In genomic region chr21:29072873-29073221, GRCh38 we compare ENCODE assay signal across 7 cellular contexts. TPM values are rescaled to one million over a fixed set of nuclear protein-coding genes. Genes with fewer than 3 reads are reported as not detected.
A peak's percentile ranks its signal among the peaks of the same experiment; 100 is the strongest.
DNase-seq lines count a peak whose midpoint lies in the region; ATAC-seq, FAIRE-seq and TF ChIP-seq lines count a peak whose summit lies in the region.

No MANE protein-coding gene starts in this region.

- DNase-seq in IMR-90 (peak; percentile 38), GM12878 (ENCODE audit: low read depth, low spot score) (no peak), left colon (no peak), tibial nerve (ENCODE audit: low spot score in 2 of 2) (no peak), amygdala (lab: John Stamatoyannopoulos, UW) (no peak)

- no peak for TF ChIP-seq CTCF in IMR-90 (conservative IDR thresholded peaks at IDR 0.05; ENCODE audit: low read depth, low read length)
- TF ChIP-seq CTCF in GM12878 (IDR thresholded peaks at IDR 0.05 in 2 of 3, conservative IDR thresholded peaks at IDR 0.05 in 1 of 3; ENCODE audit: control insufficient read depth in 2 of 3, extremely low read depth in 1 of 3, insufficient read depth in 1 of 3, low read depth in 3 of 3, low read length in 3 of 3), result no peak
- TF ChIP-seq CTCF in tibial nerve (IDR thresholded peaks at IDR 0.05), result no peak

- peak overlapping the region; percentile 35 to 86 for H4K8ac ChIP-seq in IMR-90 (ENCODE audit: low read depth in 2 of 2, low read length in 2 of 2)

- POLR2A ChIA-PET in IMR-90 (lab: Charles Lee; ENCODE audit: unreplicated experiment), result no interaction called here
- POLR2A ChIA-PET in GM12878 (lab: Charles Lee), result interaction anchor here (1.0 to 8.7 kb wide), 7 partner anchors 8 to 229 kb away, joined by 3 to 68 read pairs (median 8); partner anchors contain the start of genes LTN1, RWDD2B and USP16

- H3K23ac ChIP-seq in IMR-90 (ENCODE audit: low read depth, low read length), result peak overlapping the region; percentile 82

- no peak overlapping the region for H2BK20ac ChIP-seq in IMR-90 (ENCODE audit: low read depth, low read length)

- peak overlapping the region; percentile 54 for H3K56ac ChIP-seq in IMR-90 (ENCODE audit: extremely low read depth, insufficient read depth, low read length)

- H3K4me3 ChIP-seq in IMR-90 (ENCODE audit: insufficient read depth, low read depth, low read length) (peak overlapping the region; percentile 74), GM12878 (peak overlapping the region; percentile 91), tibial nerve (peak overlapping the region; percentile 78 to 92 (median 86))

- no peaks in the 10 kb centered on the region for H3K9me3 ChIP-seq in IMR-90 (ENCODE audit: control insufficient read depth, insufficient read depth, low read length)
- H3K9me3 ChIP-seq in GM12878 (replicated peaks; ENCODE audit: control insufficient read depth, insufficient read depth, low read length), result peaks cover 2% of the 10 kb centered on the region; the same call in 1 of the 3 replicates
- no peaks in the 10 kb centered on the region for H3K9me3 ChIP-seq in tibial nerve

- H4K20me1 ChIP-seq in IMR-90 (ENCODE audit: insufficient read depth, low read length), result peaks cover 27% of the 10 kb centered on the region
- peaks cover 6% of the 10 kb centered on the region; the same call in 1 of the 2 replicates for H4K20me1 ChIP-seq in GM12878 (ENCODE audit: control insufficient read depth, insufficient read depth)

- in situ Hi-C loops in IMR-90 (cut with MboI; ENCODE audit: low sequenced_read_pairs) (no loop called here), GM12878 (cut with MboI) (no loop called here)

- ATAC-seq in GM18498 (IDR thresholded peaks at IDR 0.05; ENCODE audit: unreplicated experiment), result peak; percentile 0
- ATAC-seq in IMR-90 (ENCODE audit: low read depth), result no peak; the same call in 1 of the 2 replicates
- ATAC-seq in GM12878, result peak; percentile 1
- ATAC-seq in left colon, result peak; percentile 21
- no peak for ATAC-seq in HG03571 (IDR thresholded peaks at IDR 0.05; ENCODE audit: unreplicated experiment)

- TF ChIP-seq EP300 in GM12878 (IDR thresholded peaks at IDR 0.05; ENCODE audit: borderline replicate concordance in 1 of 2, control insufficient read depth in 1 of 2, low read depth in 2 of 2, low read length in 2 of 2), result no peak
- no peak for TF ChIP-seq EP300 in tibial nerve (IDR thresholded peaks at IDR 0.05)

- peak overlapping the region; percentile 85 for H3K14ac ChIP-seq in IMR-90 (replicated peaks; ENCODE audit: low read depth, low read length)

- H2BK5ac ChIP-seq in IMR-90 (ENCODE audit: low read depth, low read length, poor library complexity, severe bottlenecking), result peak overlapping the region; percentile 73

- H3K27me3 ChIP-seq in IMR-90 (ENCODE audit: control insufficient read depth, insufficient read depth, low read length), result no peaks in the 10 kb centered on the region
- H3K27me3 ChIP-seq in GM12878 (replicated peaks in 1 of 2; ENCODE audit: control insufficient read depth in 2 of 2, insufficient read depth in 2 of 2, low read length in 1 of 2), result no peaks in the 10 kb centered on the region
- no peaks in the 10 kb centered on the region for H3K27me3 ChIP-seq in tibial nerve

- peak overlapping the region; percentile 84 for H2AK5ac ChIP-seq in IMR-90 (ENCODE audit: low read depth, low read length)

- H3K4me1 ChIP-seq in IMR-90 (ENCODE audit: control insufficient read depth, insufficient read depth, low read length) (peaks cover 9% of the 10 kb centered on the region), GM12878 (ENCODE audit: control insufficient read depth, insufficient read depth, low read length) (no peaks in the 10 kb centered on the region), tibial nerve (peaks cover 0 to 40% (median 21%) of the 10 kb centered on the region in 4 donors)

- peak overlapping the region; percentile 95 for H2AK9ac ChIP-seq in IMR-90 (replicated peaks; ENCODE audit: low read depth, low read length, poor library complexity)

- no peak overlapping the region for H2BK120ac ChIP-seq in IMR-90 (ENCODE audit: low read depth, low read length)

- H3K27ac ChIP-seq in IMR-90 (ENCODE audit: insufficient read depth, low read length) (peak overlapping the region; percentile 86), GM12878 (ENCODE audit: control insufficient read depth, insufficient read depth) (peak overlapping the region; percentile 98), tibial nerve (peak overlapping the region; percentile 70 to 95 (median 90))

- BruUV-seq in IMR-90 (replicated peaks; lab: Mats Ljungman, UMichigan), result no TSS peak
- BruUV-seq in GM12878 (replicated peaks; lab: Mats Ljungman, UMichigan), result no TSS peak

- no peaks in the 10 kb centered on the region; the same call in 1 of the 2 replicates for H3K36me3 ChIP-seq in IMR-90 (ENCODE audit: control insufficient read depth, insufficient read depth, low read length)
- H3K36me3 ChIP-seq in GM12878 (ENCODE audit: control insufficient read depth in 2 of 2, insufficient read depth in 2 of 2, low read length in 1 of 2), result peaks cover 0 to 3% of the 10 kb centered on the region in 2 experiments; a peak in 1 of 4 replicates
- peaks cover 0 to 12% (median 0%) of the 10 kb centered on the region in 3 donors for H3K36me3 ChIP-seq in tibial nerve

- peak overlapping the region; percentile 81; the same call in 1 of the 2 replicates for H4K91ac ChIP-seq in IMR-90 (ENCODE audit: insufficient read depth, low read depth, low read length)

- WGBS in IMR-90 (ENCODE audit: extremely low coverage in 2 of 2, insufficient read length in 1 of 2), 2 experiments, result 0% methylated on average over 12 of the region's 13 CpGs; no CpG with 5 or more reads in 1 of the 2 experiments
- 1% methylated on average over 13 of the region's 13 CpGs for WGBS in GM12878 (ENCODE audit: insufficient coverage, insufficient replicate concordance, low lambda C conversion rate, missing lambda C conversion rate)
- 0 to 1% methylated on average over 13 of the region's 13 CpGs for WGBS in tibial nerve, 2 donors

- H3K18ac ChIP-seq in IMR-90 (ENCODE audit: low read depth, low read length), result peak overlapping the region; percentile 2; the same call in 1 of the 2 replicates

- no peak overlapping the region for H2BK15ac ChIP-seq in IMR-90 (ENCODE audit: low read depth, low read length)

- peak overlapping the region; percentile 13 for H4K5ac ChIP-seq in IMR-90 (ENCODE audit: low read depth, low read length)

- H3K4ac ChIP-seq in IMR-90 (ENCODE audit: low read depth, low read length), result peak overlapping the region; percentile 72

- peaks cover 7% of the 10 kb centered on the region; the same call in 1 of the 2 replicates for H3K9me1 ChIP-seq in IMR-90 (ENCODE audit: insufficient read depth, low read length)

- peaks cover 0 to 14% of the 10 kb centered on the region in 2 experiments; a peak in 2 of 4 replicates for H3K79me1 ChIP-seq in IMR-90 (ENCODE audit: low read depth in 1 of 2, low read length in 2 of 2)

- dilution Hi-C loops in IMR-90 (cut with HindIII; ENCODE audit: low sequenced_read_pairs, unreplicated experiment), result no loop called here

- H2AFZ ChIP-seq in IMR-90 (replicated peaks; ENCODE audit: low read length, poor library complexity) (peak overlapping the region; percentile 94), GM12878 (ENCODE audit: control insufficient read depth, low read depth, low read length) (no peak overlapping the region; the same call in 1 of the 2 replicates)

- peaks cover 52% of the 10 kb centered on the region for H3K79me2 ChIP-seq in GM12878 (ENCODE audit: control insufficient read depth, insufficient read depth, low read length)

- intact Hi-C loops in IMR-90 (cut with micrococcal nuclease) (no loop called here), GM12878 (cut with micrococcal nuclease; ENCODE audit: unreplicated experiment) (loop anchor here (5.0 kb wide), 1 partner anchor 51 kb away; the partner anchor contains the start of gene USP16), left colon (cut with DNase I, micrococcal nuclease) (no loop called here)

- FAIRE-seq in GM12878 (lab: Jason Lieb, UNC), result no peak

- CTCF ChIA-PET in IMR-90 (lab: Yijun Ruan, JAX) (interaction anchor here (1.2 kb wide), 1 partner anchor 304 kb away, joined by 3 read pairs; no protein-coding TSS in a partner anchor), GM12878 (lab: Yijun Ruan, JAX) (interaction anchor here (0.6 to 1.5 kb wide), 3 partner anchors 10 to 299 kb away, joined by 3 to 5 read pairs (median 3); partner anchors contain the start of gene RWDD2B)

- SMC1A ChIA-PET in GM12878 (lab: Charles Lee; ENCODE audit: uncharacterized antibody, unreplicated experiment), result interaction anchor here (0.9 to 3.5 kb wide), 13 partner anchors 10 to 228 kb away, joined by 3 to 16 read pairs (median 5); partner anchors contain the start of genes LTN1, RWDD2B and USP16

- RAD21 ChIA-PET in GM12878 (lab: Charles Lee; ENCODE audit: unreplicated experiment), result interaction anchor here (1.0 to 3.9 kb wide), 4 partner anchors 14 to 246 kb away, joined by 3 to 22 read pairs (median 3); partner anchors contain the start of gene BACH1

- TF ChIP-seq RAD21 in IMR-90 (IDR thresholded peaks at IDR 0.05; ENCODE audit: low read length) (no peak), GM12878 (IDR thresholded peaks at IDR 0.05; ENCODE audit: insufficient read depth, low read depth, low read length) (no peak)

- TF ChIP-seq POLR2A in IMR-90 (IDR thresholded peaks at IDR 0.05; ENCODE audit: low read depth, low read length) (no peak), GM12878 (IDR thresholded peaks at IDR 0.05; ENCODE audit: low read depth, low read length) (no peak), tibial nerve (IDR thresholded peaks at IDR 0.05) (no peak)

- H3K9ac ChIP-seq in IMR-90 (ENCODE audit: low read depth, low read length) (peak overlapping the region; percentile 91), GM12878 (ENCODE audit: control insufficient read depth, insufficient read depth, low read length) (peak overlapping the region; percentile 99)

- peak overlapping the region; percentile 94 for H3K4me2 ChIP-seq in IMR-90 (ENCODE audit: low read depth, low read length)
- peak overlapping the region; percentile 51 for H3K4me2 ChIP-seq in GM12878 (ENCODE audit: control insufficient read depth, insufficient read depth)

RNA-seq across cellular contexts. Expression of gene CCT8, which starts 0.6 kb away (rescaled TPM):
- total RNA-seq in IMR-90 (2012; rRNA removed) (192 and 286 TPM in 2 replicates), GM12878 (2014; rRNA removed) (321 and 373 TPM in 2 replicates), GM12878 (2014; rRNA removed; fragmentation: Illumina TruSeq; extraction: Trizol) (454 and 466 TPM in 2 replicates), GM12878 (2021) (343 and 351 TPM in 2 replicates), left colon (10 to 100 TPM; 79.6 to 86.4 TPM), tibial nerve (10 to 100 TPM; 49.6 to 90.0 (median 63.5) TPM)
- polyA plus RNA-seq in IMR-90 (2012; rRNA removed) (147 and 172 TPM in 2 replicates), GM12878 (2011; rRNA removed) (402 and 618 TPM in 2 replicates), GM12878 (2014; fragmentation: Illumina TruSeq; extraction: Trizol) (476 and 541 TPM in 2 replicates), GM12878 (2014; fragmentation: Nextera tagmentation; extraction: Ambion mirVana) (100 to 1,000 TPM; 510 to 696 TPM), GM12878 (2014; rRNA removed) (293 and 348 TPM in 2 replicates), GM12878 (2016; fragmentation: Nextera tagmentation; extraction: Ambion mirVana) (100 to 1,000 TPM; 515 TPM)
- 19.9 and 42.9 TPM in 2 replicates for polyA plus RNA-seq in IMR-90 (2012; cell fraction: cytosol; rRNA removed)
- polyA plus RNA-seq in IMR-90 (2012; cell fraction: nucleus; rRNA removed; ENCODE audit: low replicate concordance), result 9.3 and 70.2 TPM in 2 replicates
- 130 and 142 TPM in 2 replicates for total RNA-seq in GM12878 (2013; cell fraction: nucleolus; rRNA removed)
- polyA plus RNA-seq in GM12878 (2011; ENCODE audit: low read depth), result 233 TPM
- 184 and 218 TPM in 2 replicates for polyA plus RNA-seq in GM12878 (2011; cell fraction: cytosol; rRNA removed)
- 162 and 191 TPM in 2 replicates for polyA plus RNA-seq in GM12878 (2011; cell fraction: nucleus; rRNA removed)
- polyA plus RNA-seq in GM12878 (2012), result 301 and 379 TPM in 2 replicates
- polyA minus RNA-seq in GM12878 (2011; rRNA and poly(A)+ RNA removed), result 267 and 316 TPM in 2 replicates
- polyA minus RNA-seq in GM12878 (2011; cell fraction: cytosol; rRNA and poly(A)+ RNA removed), result 119 and 142 TPM in 2 replicates
- polyA minus RNA-seq in GM12878 (2011; cell fraction: nucleus; rRNA and poly(A)+ RNA removed), result 56.3 and 75.4 TPM in 2 replicates

RNA-seq across cellular contexts. Expression of gene USP16, which starts 48.4 kb away (rescaled TPM):
- total RNA-seq in IMR-90 (2012; rRNA removed) (28.7 and 47.8 TPM in 2 replicates), GM12878 (2014; rRNA removed) (33.2 and 37.5 TPM in 2 replicates), GM12878 (2014; rRNA removed; fragmentation: Illumina TruSeq; extraction: Trizol) (64.8 and 67.3 TPM in 2 replicates), GM12878 (2021) (34.5 and 37.9 TPM in 2 replicates), left colon (10 to 100 TPM; 33.4 to 36.1 TPM), tibial nerve (10 to 100 TPM; 29.2 to 43.1 (median 33.8) TPM)
- polyA plus RNA-seq in IMR-90 (2012; rRNA removed) (13.4 and 15.5 TPM in 2 replicates), GM12878 (2011; rRNA removed) (41.5 and 70.4 TPM in 2 replicates), GM12878 (2014; fragmentation: Illumina TruSeq; extraction: Trizol) (52.1 and 65.5 TPM in 2 replicates), GM12878 (2014; fragmentation: Nextera tagmentation; extraction: Ambion mirVana) (10 to 100 TPM; 52.6 to 68.7 TPM), GM12878 (2014; rRNA removed) (20.8 and 29.5 TPM in 2 replicates), GM12878 (2016; fragmentation: Nextera tagmentation; extraction: Ambion mirVana) (10 to 100 TPM; 60.9 to 61.8 TPM)
- polyA plus RNA-seq in IMR-90 (2012; cell fraction: cytosol; rRNA removed), result 1.2 and 1.9 TPM in 2 replicates
- 2.0 and 22.2 TPM in 2 replicates for polyA plus RNA-seq in IMR-90 (2012; cell fraction: nucleus; rRNA removed; ENCODE audit: low replicate concordance)
- 55.7 and 58.8 TPM in 2 replicates for total RNA-seq in GM12878 (2013; cell fraction: nucleolus; rRNA removed)
- 18.2 TPM for polyA plus RNA-seq in GM12878 (2011; ENCODE audit: low read depth)
- polyA plus RNA-seq in GM12878 (2011; cell fraction: cytosol; rRNA removed), result 10.1 and 10.4 TPM in 2 replicates
- 26.2 and 27.0 TPM in 2 replicates for polyA plus RNA-seq in GM12878 (2011; cell fraction: nucleus; rRNA removed)
- polyA plus RNA-seq in GM12878 (2012), result 29.6 and 31.7 TPM in 2 replicates
- polyA minus RNA-seq in GM12878 (2011; rRNA and poly(A)+ RNA removed), result 12.4 and 21.9 TPM in 2 replicates
- 10.6 and 12.6 TPM in 2 replicates for polyA minus RNA-seq in GM12878 (2011; cell fraction: cytosol; rRNA and poly(A)+ RNA removed)
- polyA minus RNA-seq in GM12878 (2011; cell fraction: nucleus; rRNA and poly(A)+ RNA removed), result 9.3 and 11.8 TPM in 2 replicates

RNA-seq across cellular contexts. Expression of gene RWDD2B, which starts 53.7 kb away (rescaled TPM):
- total RNA-seq in IMR-90 (2012; rRNA removed) (21.5 and 28.1 TPM in 2 replicates), GM12878 (2014; rRNA removed) (13.5 and 16.2 TPM in 2 replicates), GM12878 (2014; rRNA removed; fragmentation: Illumina TruSeq; extraction: Trizol) (17.4 and 18.8 TPM in 2 replicates), GM12878 (2021) (15.0 and 17.6 TPM in 2 replicates), left colon (1 to 10 TPM; 8.2 to 9.2 TPM), tibial nerve (10 to 100 TPM in 2 of 4 donors, 1 to 10 TPM in 2; 7.2 to 14.6 (median 9.9) TPM)
- polyA plus RNA-seq in IMR-90 (2012; rRNA removed) (15.1 and 19.6 TPM in 2 replicates), GM12878 (2011; rRNA removed) (15.1 and 19.1 TPM in 2 replicates), GM12878 (2014; fragmentation: Illumina TruSeq; extraction: Trizol) (22.0 and 29.9 TPM in 2 replicates), GM12878 (2014; fragmentation: Nextera tagmentation; extraction: Ambion mirVana) (10 to 100 TPM; 33.2 to 37.1 TPM), GM12878 (2014; rRNA removed) (11.9 and 14.2 TPM in 2 replicates), GM12878 (2016; fragmentation: Nextera tagmentation; extraction: Ambion mirVana) (10 to 100 TPM; 34.4 to 38.3 TPM)
- 5.3 and 5.6 TPM in 2 replicates for polyA plus RNA-seq in IMR-90 (2012; cell fraction: cytosol; rRNA removed)
- 1.9 and 7.8 TPM in 2 replicates for polyA plus RNA-seq in IMR-90 (2012; cell fraction: nucleus; rRNA removed; ENCODE audit: low replicate concordance)
- total RNA-seq in GM12878 (2013; cell fraction: nucleolus; rRNA removed), result 10.3 and 10.6 TPM in 2 replicates
- 8.9 TPM for polyA plus RNA-seq in GM12878 (2011; ENCODE audit: low read depth)
- polyA plus RNA-seq in GM12878 (2011; cell fraction: cytosol; rRNA removed), result 6.7 and 7.3 TPM in 2 replicates
- polyA plus RNA-seq in GM12878 (2011; cell fraction: nucleus; rRNA removed), result 7.9 and 9.1 TPM in 2 replicates
- 10.0 and 12.6 TPM in 2 replicates for polyA plus RNA-seq in GM12878 (2012)
- 6.9 and 8.9 TPM in 2 replicates for polyA minus RNA-seq in GM12878 (2011; rRNA and poly(A)+ RNA removed)
- 2.5 and 3.6 TPM in 2 replicates for polyA minus RNA-seq in GM12878 (2011; cell fraction: cytosol; rRNA and poly(A)+ RNA removed)
- polyA minus RNA-seq in GM12878 (2011; cell fraction: nucleus; rRNA and poly(A)+ RNA removed), result 1.6 and 3.8 TPM in 2 replicates

RNA-seq across cellular contexts. Expression of gene MAP3K7CL, which starts 57.6 kb away (rescaled TPM):
- total RNA-seq in IMR-90 (2012; rRNA removed) (21.0 and 25.3 TPM in 2 replicates), GM12878 (2014; rRNA removed) (5.6 TPM in 2 replicates), GM12878 (2014; rRNA removed; fragmentation: Illumina TruSeq; extraction: Trizol) (5.5 and 5.8 TPM in 2 replicates), GM12878 (2021) (6.2 and 7.7 TPM in 2 replicates), left colon (1 to 10 TPM; 4.0 to 4.4 TPM), tibial nerve (1 to 10 TPM; 2.8 to 9.2 (median 5.4) TPM)
- polyA plus RNA-seq in IMR-90 (2012; rRNA removed) (21.8 and 22.3 TPM in 2 replicates), GM12878 (2011; rRNA removed) (13.3 and 14.2 TPM in 2 replicates), GM12878 (2014; fragmentation: Illumina TruSeq; extraction: Trizol) (7.3 and 7.4 TPM in 2 replicates), GM12878 (2014; fragmentation: Nextera tagmentation; extraction: Ambion mirVana) (10 to 100 TPM; 13.1 to 19.7 TPM), GM12878 (2014; rRNA removed) (3.2 and 4.2 TPM in 2 replicates), GM12878 (2016; fragmentation: Nextera tagmentation; extraction: Ambion mirVana) (1 to 10 TPM; 4.2 to 5.8 TPM)
- polyA plus RNA-seq in IMR-90 (2012; cell fraction: cytosol; rRNA removed), result 10.0 and 17.0 TPM in 2 replicates
- 7.6 and 12.0 TPM in 2 replicates for polyA plus RNA-seq in IMR-90 (2012; cell fraction: nucleus; rRNA removed; ENCODE audit: low replicate concordance)
- 50.2 and 57.6 TPM in 2 replicates for total RNA-seq in GM12878 (2013; cell fraction: nucleolus; rRNA removed)
- 6.5 TPM for polyA plus RNA-seq in GM12878 (2011; ENCODE audit: low read depth)
- 10.4 and 11.7 TPM in 2 replicates for polyA plus RNA-seq in GM12878 (2011; cell fraction: cytosol; rRNA removed)
- 21.8 and 26.7 TPM in 2 replicates for polyA plus RNA-seq in GM12878 (2011; cell fraction: nucleus; rRNA removed)
- polyA plus RNA-seq in GM12878 (2012), result 7.1 and 8.8 TPM in 2 replicates
- polyA minus RNA-seq in GM12878 (2011; rRNA and poly(A)+ RNA removed), result 15.2 and 16.9 TPM in 2 replicates
- 2.9 and 6.9 TPM in 2 replicates for polyA minus RNA-seq in GM12878 (2011; cell fraction: cytosol; rRNA and poly(A)+ RNA removed)
- polyA minus RNA-seq in GM12878 (2011; cell fraction: nucleus; rRNA and poly(A)+ RNA removed), result 16.3 and 29.5 TPM in 2 replicates

Comparison
In these comparisons a context has a peak if more than half of its experiments do, and no peak if none do; other contexts are left out.
1. ATAC-seq: peak in GM18498 (single experiment), GM12878 (single experiment) and left colon (single experiment); none in IMR-90 (single experiment) and HG03571 (single experiment).
2. Peak in every context shown above with its lines, with median percentiles within 50 percentile points of each other: H3K27ac ChIP-seq and H3K4me3 ChIP-seq.